ENCODE assay signal across 8 cellular contexts in genomic region chr3:45841701-45842491, GRCh38. TPM values are rescaled to one million over a fixed set of nuclear protein-coding genes. Genes with fewer than 3 reads are reported as not detected.
DNase-seq lines count a peak whose midpoint lies in the region; ATAC-seq and TF ChIP-seq lines count a peak whose summit lies in the region.

Gene LZTFL1, minus strand, starts transcription at chr3:45842119. Its CDS starts 128 bp downstream, at chr3:45841991.

- no peaks in the 10 kb centered on the region for H3K27me3 ChIP-seq in BE2C
- peaks cover 3% of the 10 kb centered on the region for H3K27me3 ChIP-seq in lower lobe of right lung (ENCODE audit: low read depth)

- peak within 1 kb of the TSS; percentile 71 for H3K4me3 ChIP-seq in BE2C (ENCODE audit: low read depth, low read length)
- peak within 1 kb of the TSS; percentile 94 for H3K4me3 ChIP-seq in lower lobe of right lung

- peak within 1 kb of the TSS; percentile 90 for H3K4me3 Mint-ChIP-seq in activated CD8-positive, alpha-beta T cell treated with anti-CD3 and anti-CD28 coated beads for 36 hours

- POLR2A ChIA-PET in activated CD8-positive, alpha-beta T cell treated with anti-CD3 and anti-CD28 coated beads for 36 hours (lab: Charles Lee), result interaction anchor here (0.7 to 1.1 kb wide), 6 partner anchors 9 to 174 kb away, joined by 3 to 4 read pairs (median 3); partner anchors contain the start of gene CXCR6

- H3K36me3 ChIP-seq in BE2C (no peaks in the 10 kb centered on the region), lower lobe of right lung (peaks cover 3% of the 10 kb centered on the region)

- CTCF ChIA-PET in activated CD8-positive, alpha-beta T cell treated with anti-CD3 and anti-CD28 coated beads for 36 hours (lab: Charles Lee), result interaction anchor here (0.8 to 2.0 kb wide), 9 partner anchors 9 to 237 kb away, joined by 3 to 11 read pairs (median 3); no protein-coding TSS in a partner anchor

- peak within 1 kb of the TSS; percentile 85 for H3K27ac ChIP-seq in lower lobe of right lung

- peak within 1 kb of the TSS; percentile 83 for H3K27ac Mint-ChIP-seq in activated CD8-positive, alpha-beta T cell treated with anti-CD3 and anti-CD28 coated beads for 36 hours

- TF ChIP-seq CTCF in BE2C (IDR thresholded peaks at IDR 0.05; ENCODE audit: low read depth, low read length), result no peak
- no peak for TF ChIP-seq CTCF in activated CD8-positive, alpha-beta T cell treated with anti-CD3 and anti-CD28 coated beads for 36 hours (IDR thresholded peaks at IDR 0.05)
- TF ChIP-seq CTCF in lower lobe of right lung (IDR thresholded peaks at IDR 0.05), result no peak

- no peaks in the 10 kb centered on the region for H3K4me1 ChIP-seq in BE2C
- peaks cover 11% of the 10 kb centered on the region for H3K4me1 ChIP-seq in lower lobe of right lung

- no peaks in the 10 kb centered on the region for H3K36me3 Mint-ChIP-seq in activated CD8-positive, alpha-beta T cell treated with anti-CD3 and anti-CD28 coated beads for 36 hours (ENCODE audit: low read depth)

- H3K9me3 ChIP-seq in BE2C (no peaks in the 10 kb centered on the region), lower lobe of right lung (no peaks in the 10 kb centered on the region)

- no peaks in the 10 kb centered on the region for H3K9me3 Mint-ChIP-seq in activated CD8-positive, alpha-beta T cell treated with anti-CD3 and anti-CD28 coated beads for 36 hours

- DNase-seq in BE2C (peak; percentile 83), HK-2 (ENCODE audit: unreplicated experiment) (peak; percentile 85), NCI-H82 treated with DMSO at 0.1 percent for 48 hours (lab: John Stamatoyannopoulos, UW; ENCODE audit: unreplicated experiment) (peak; percentile 63), lower lobe of right lung (peak; percentile 90)
- DNase-seq in activated CD8-positive, alpha-beta T cell treated with anti-CD3 and anti-CD28 coated beads for 36 hours, result peak; percentile 95
- DNase-seq in effector CD4-positive, alpha-beta T cell, result peak; percentile 81
- DNase-seq in stimulated activated CD4-positive, alpha-beta T cell treated with anti-CD3 and anti-CD28 coated beads, Interleukin-4, amount 100 ng/mL, for 48 hours (ENCODE audit: low read depth in 2 of 2), result peak; percentile 78 to 86

- H3K27me3 Mint-ChIP-seq in activated CD8-positive, alpha-beta T cell treated with anti-CD3 and anti-CD28 coated beads for 36 hours, result no peaks in the 10 kb centered on the region

- peaks cover 15% of the 10 kb centered on the region for H3K4me1 Mint-ChIP-seq in activated CD8-positive, alpha-beta T cell treated with anti-CD3 and anti-CD28 coated beads for 36 hours (ENCODE audit: low read depth)

- ATAC-seq in GM19328 (IDR thresholded peaks at IDR 0.05; ENCODE audit: unreplicated experiment), result peak; percentile 90
- ATAC-seq in activated CD8-positive, alpha-beta T cell treated with anti-CD3 and anti-CD28 coated beads for 36 hours, result peak; percentile 87
- peak; percentile 96 to 99 for ATAC-seq in lower lobe of right lung

- intact Hi-C loops in activated CD8-positive, alpha-beta T cell treated with anti-CD3 and anti-CD28 coated beads for 36 hours (cut with micrococcal nuclease), result loop anchor here (5.0 kb wide), 1 partner anchor 80 kb away; no protein-coding TSS in a partner anchor
- intact Hi-C loops in lower lobe of right lung (cut with DNase I), result no loop called here

RNA-seq across cellular contexts. Expression of gene LZTFL1, which starts in this region (rescaled TPM):
- polyA plus RNA-seq in BE2C (2012; ENCODE audit: insufficient read depth, insufficient read length, low read depth), result 2.1 TPM
- total RNA-seq in activated CD8-positive, alpha-beta T cell treated with anti-CD3 and anti-CD28 coated beads for 36 hours, result 1 to 10 TPM; 4.7 TPM
- total RNA-seq in lower lobe of right lung, result 26.8 TPM

Comparison
In these comparisons a context has a peak if more than half of its experiments do, and no peak if none do; other contexts are left out.
1. Peak in every context shown above with its lines: DNase-seq, ATAC-seq, H3K4me3 ChIP-seq and H3K27ac ChIP-seq.